In the genomic region with DNA sequence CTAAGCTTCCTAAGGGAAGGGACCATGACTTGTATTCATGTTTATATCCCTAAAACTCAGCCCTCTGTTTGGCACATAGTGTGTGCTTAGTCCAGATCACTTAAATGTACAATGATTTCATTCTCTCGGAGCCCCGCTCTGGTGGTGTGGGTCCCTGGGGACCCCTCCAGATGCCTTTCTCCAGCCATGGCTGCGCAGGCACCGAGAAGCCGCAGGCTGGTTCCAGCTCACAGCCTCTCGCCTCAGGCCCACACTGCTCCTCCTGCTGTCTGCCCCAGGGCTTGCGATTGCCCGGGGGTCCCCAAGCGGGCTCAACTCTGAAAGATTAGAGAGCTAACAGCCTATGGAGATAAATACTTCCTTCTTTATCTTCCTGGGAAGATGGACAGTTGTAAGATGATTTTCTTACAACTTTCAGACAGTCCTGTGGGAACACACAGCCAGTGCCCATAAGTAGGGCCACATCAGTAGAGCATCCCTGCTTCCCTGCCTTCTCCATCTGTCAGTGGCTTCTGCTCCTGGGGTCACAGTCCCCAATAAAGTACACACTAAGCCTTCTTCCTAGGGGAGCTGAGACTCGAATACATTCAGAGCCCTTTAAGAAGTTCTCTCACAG, we compare ENCODE assay signal across 8 cellular contexts.
A peak's percentile ranks its signal among the peaks of the same experiment; 100 is the strongest.
DNase-seq lines count a peak whose midpoint lies in the region; ATAC-seq and TF ChIP-seq lines count a peak whose summit lies in the region.

No MANE protein-coding gene starts in this region.

- H3K4me1 Mint-ChIP-seq in glutamatergic neuron (ENCODE audit: low read depth, unreplicated experiment) = peaks cover 26% of the 10 kb centered on the region

- no peaks in the 10 kb centered on the region for H3K9me3 Mint-ChIP-seq in glutamatergic neuron (ENCODE audit: unreplicated experiment)

- H3K36me3 Mint-ChIP-seq in glutamatergic neuron (ENCODE audit: unreplicated experiment) = no peaks in the 10 kb centered on the region

- TF ChIP-seq CTCF in WI38 (IDR thresholded peaks at IDR 0.05; ENCODE audit: low read depth, low read length) = peak; percentile 13; the same call in 1 of the 2 replicates
- no peak for TF ChIP-seq CTCF in glutamatergic neuron (IDR thresholded peaks at IDR 0.05; ENCODE audit: partially characterized antibody, unreplicated experiment)

- peak overlapping the region; percentile 46 for H3K4me3 Mint-ChIP-seq in glutamatergic neuron (ENCODE audit: unreplicated experiment)

- H3K27ac Mint-ChIP-seq in glutamatergic neuron (ENCODE audit: unreplicated experiment) = peak overlapping the region; percentile 18

- H3K4me3 ChIP-seq in WI38 (ENCODE audit: low read depth, low read length) = peak overlapping the region; percentile 48

- no peaks in the 10 kb centered on the region for H3K27me3 Mint-ChIP-seq in glutamatergic neuron (ENCODE audit: unreplicated experiment)

- ATAC-seq in GM18498 (IDR thresholded peaks at IDR 0.05; ENCODE audit: unreplicated experiment) (peak; percentile 45), HG02678 (IDR thresholded peaks at IDR 0.05; ENCODE audit: unreplicated experiment) (peak; percentile 56)

- DNase-seq in glutamatergic neuron = peak; percentile 39
- peak; percentile 33 for DNase-seq in stimulated activated CD8-positive, alpha-beta memory T cell treated with anti-CD3 and anti-CD28 coated beads, Interleukin-4, amount 100 ng/mL, for 48 hours
- DNase-seq in stimulated activated naive CD4-positive, alpha-beta T cell treated with Interleukin-2 at 50 U/mL for 16 hours (lab: John Stamatoyannopoulos, UW) = no peak
- no peak for DNase-seq in hippocampal formation (lab: John Stamatoyannopoulos, UW)
- DNase-seq in DMS53 (lab: John Stamatoyannopoulos, UW) = no peak

Comparison
In these comparisons a context has a peak if more than half of its experiments do, and no peak if none do; other contexts are left out.
1. DNase-seq: peak in glutamatergic neuron (single experiment) and stimulated activated CD8-positive, alpha-beta memory T cell treated with anti-CD3 and anti-CD28 coated beads, Interleukin-4, amount 100 ng/mL, for 48 hours (single experiment); none in stimulated activated naive CD4-positive, alpha-beta T cell treated with Interleukin-2 at 50 U/mL for 16 hours (single experiment), hippocampal formation (0 of 2) and DMS53 (single experiment).